Comparison of ENCODE assay signal across 24 cellular contexts in genomic region chr18:1710114-1710513, GRCh38.
"Had no signal": no experiment of that assay in that cellular context is flagged by ENCODE, and none has a peak within 500 bp of the region (broad histone marks: within the 10 kb centered on the region; RNA-seq: fewer than 3 reads in every experiment).

No MANE protein-coding gene starts in this region.

- H2AFZ ChIP-seq: hepatocyte had no signal

- H3K27me3 Mint-ChIP-seq: naive B cell had no signal

- ATAC-seq: foreskin keratinocyte, gastroesophageal sphincter, heart left ventricle, left cardiac atrium, left lung, left ventricle myocardium superior, lower lobe of right lung, mucosa of descending colon had no signal

- H3K27ac Mint-ChIP-seq: mesothelial cell of epicardium, naive B cell had no signal

- H3K4me1 ChIP-seq: esophagus muscularis mucosa, foreskin keratinocyte, gastroesophageal sphincter, heart left ventricle, left lung, lower lobe of right lung had no signal

- H3K9me3 Mint-ChIP-seq: mesothelial cell of epicardium had no signal

- FAIRE-seq: colon, endothelial cell of umbilical vein, frontal cortex, islet of Langerhans, keratinocyte had no signal

- DNase-seq: dermis blood vessel endothelial cell; dorsolateral prefrontal cortex; effector CD4-positive, alpha-beta T cell; effector memory CD4-positive, alpha-beta T cell; foreskin keratinocyte; heart left ventricle; hypothalamus; left cardiac atrium; left lung; left ventricle myocardium superior; lower lobe of right lung; mesenchymal stem cell; mucosa of descending colon; naive B cell had no signal

- H3K9me3 ChIP-seq: esophagus muscularis mucosa, gastroesophageal sphincter, heart left ventricle, left lung, lower lobe of right lung had no signal

- H3K36me3 ChIP-seq: esophagus muscularis mucosa, gastroesophageal sphincter, heart left ventricle, left lung, lower lobe of right lung had no signal

- H3K36me3 Mint-ChIP-seq: mesothelial cell of epicardium, naive B cell had no signal

- H3K27ac ChIP-seq: coronary artery, dorsolateral prefrontal cortex, esophagus muscularis mucosa, foreskin keratinocyte, gastroesophageal sphincter, heart left ventricle, hepatocyte, left lung, lower lobe of right lung had no signal

- H3K4me3 Mint-ChIP-seq: mesothelial cell of epicardium, naive B cell had no signal

- H3K79me2 ChIP-seq: hepatocyte had no signal

- H3K4me3 ChIP-seq: coronary artery, dorsolateral prefrontal cortex, esophagus muscularis mucosa, gastroesophageal sphincter, heart left ventricle, hepatocyte, left lung, lower lobe of right lung, mucosa of descending colon had no signal

- H3K4me1 Mint-ChIP-seq: mesothelial cell of epicardium, naive B cell had no signal

- H3K4me2 ChIP-seq: hepatocyte had no signal

- H3K27me3 ChIP-seq: dorsolateral prefrontal cortex, esophagus muscularis mucosa, foreskin keratinocyte, gastroesophageal sphincter, heart left ventricle, hepatocyte, left lung had no signal
